ENCODE assay signal across 8 cellular contexts in genomic region chr11:47847537-47847891, GRCh38. TPM values are rescaled to one million over a fixed set of nuclear protein-coding genes. Genes with fewer than 3 reads are reported as not detected.
DNase-seq lines count a peak whose midpoint lies in the region; ATAC-seq and TF ChIP-seq lines count a peak whose summit lies in the region.

No MANE protein-coding gene starts in this region.

- WGBS in GM23248 (ENCODE audit: low coverage in 1 of 2, low lambda C conversion rate in 2 of 2, missing lambda C conversion rate in 2 of 2), 2 experiments: 11% methylated on average over 6 to 8 of the region's 8 CpGs

- H3F3A ChIP-seq in GM23248 (ENCODE audit: insufficient read depth): no peaks in the 10 kb centered on the region

- H2AFZ ChIP-seq in GM23248: peak overlapping the region; percentile 98

- intact Hi-C loops in gastrocnemius medialis (cut with DNase I; ENCODE audit: low total_unique reads): loop anchor here (5.0 to 10.0 kb wide), 3 partner anchors 60 to 473 kb away; partner anchors contain the start of genes KBTBD4, NDUFS3 and SPI1

- no peaks in the 10 kb centered on the region for H3K9me3 ChIP-seq in GM23248 (ENCODE audit: low read depth)
- no peaks in the 10 kb centered on the region for H3K9me3 ChIP-seq in WERI-Rb-1 (ENCODE audit: severe bottlenecking)
- no peaks in the 10 kb centered on the region for H3K9me3 ChIP-seq in gastrocnemius medialis

- peaks cover 6% of the 10 kb centered on the region for H3K4me1 ChIP-seq in GM23248 (ENCODE audit: insufficient read depth)
- H3K4me1 ChIP-seq in gastrocnemius medialis: peaks cover 43 to 44% of the 10 kb centered on the region in 2 donors

- CTCF ChIA-PET in GM10248 (lab: Yijun Ruan, JAX): interaction anchor here (1.0 kb wide), 1 partner anchor 8 kb away, joined by 3 read pairs; no protein-coding TSS in a partner anchor

- TF ChIP-seq POLR2A in gastrocnemius medialis (IDR thresholded peaks at IDR 0.05): no peak

- POLR2A ChIA-PET in GM10248 (lab: Yijun Ruan, JAX): interaction anchor here (0.9 kb wide), 1 partner anchor 23 kb away, joined by 3 read pairs; no protein-coding TSS in a partner anchor

- H3K79me2 ChIP-seq in GM23248 (ENCODE audit: insufficient read depth): peaks cover 55% of the 10 kb centered on the region

- ATAC-seq in gastrocnemius medialis (no peak), HG03457 (IDR thresholded peaks at IDR 0.05; ENCODE audit: unreplicated experiment) (no peak)

- peak overlapping the region; percentile 85 for H3K9ac ChIP-seq in GM23248

- H3K4me3 ChIP-seq in GM23248: peak overlapping the region; percentile 92
- H3K4me3 ChIP-seq in WERI-Rb-1 (ENCODE audit: low read depth, low read length): peak overlapping the region; percentile 75
- peak overlapping the region; percentile 100 for H3K4me3 ChIP-seq in fibroblast of villous mesenchyme (ENCODE audit: low read depth, low read length)
- H3K4me3 ChIP-seq in gastrocnemius medialis: peak overlapping the region; percentile 74 to 98 (median 92)

- in situ Hi-C loops in GM23248 (cut with MboI) (loop anchor here (10.0 kb wide), 1 partner anchor 77 kb away; no protein-coding TSS in a partner anchor), gastrocnemius medialis (cut with MboI; ENCODE audit: low sequenced_read_pairs in 4 of 4) (loop anchor here in 2 of 4 donors (10.0 to 25.0 kb wide), 2 partner anchors 203 to 210 kb away; partner anchors contain the start of gene MTCH2 (in 2 of the 2))

- peak overlapping the region; percentile 78 for H3K4me2 ChIP-seq in GM23248 (ENCODE audit: unreplicated experiment)

- no peaks in the 10 kb centered on the region for H3K27me3 ChIP-seq in GM23248 (replicated peaks; ENCODE audit: insufficient read depth)
- no peaks in the 10 kb centered on the region for H3K27me3 ChIP-seq in WERI-Rb-1 (ENCODE audit: insufficient read depth, low read depth, severe bottlenecking)
- H3K27me3 ChIP-seq in gastrocnemius medialis: no peaks in the 10 kb centered on the region

- DNase-seq in GM23248: no peak
- DNase-seq in WERI-Rb-1: no peak
- DNase-seq in fibroblast of villous mesenchyme (ENCODE audit: low read depth): no peak
- no peak for DNase-seq in gastrocnemius medialis
- DNase-seq in activated effector memory CD4-positive, alpha-beta T cell treated with Interleukin-2 at 50 U/mL for 16 hours: no peak
- no peak for DNase-seq in GM10248 (ENCODE audit: extremely low spot score)
- no peak for DNase-seq in DMS 273 treated with DMSO at 0.1 percent for 48 hours (lab: John Stamatoyannopoulos, UW)

- no peaks in the 10 kb centered on the region for H4K20me1 ChIP-seq in GM23248 (ENCODE audit: insufficient read depth)

- TF ChIP-seq CTCF in WERI-Rb-1 (IDR thresholded peaks at IDR 0.05; ENCODE audit: low read depth, low read length) (no peak), fibroblast of villous mesenchyme (IDR thresholded peaks at IDR 0.05; ENCODE audit: insufficient read depth, low read depth, low read length) (no peak), gastrocnemius medialis (IDR thresholded peaks at IDR 0.05 in 4 of 5, conservative IDR thresholded peaks at IDR 0.05 in 1 of 5) (no peak), GM10248 (IDR thresholded peaks at IDR 0.05; ENCODE audit: control extremely low read depth, extremely low read depth, low read depth, missing control alignments) (no peak)

- H3K36me3 ChIP-seq in GM23248 (ENCODE audit: low read depth) (peaks cover 6% of the 10 kb centered on the region; the same call in 1 of the 2 replicates), WERI-Rb-1 (peaks cover 59% of the 10 kb centered on the region), gastrocnemius medialis (peaks cover 0 to 12% of the 10 kb centered on the region in 2 donors)

- H3K27ac ChIP-seq in GM23248 (peak overlapping the region; percentile 52), WERI-Rb-1 (peak overlapping the region; percentile 98), gastrocnemius medialis (peak overlapping the region; percentile 91 to 94 (median 92))

- H3K9me2 ChIP-seq in GM23248 (ENCODE audit: insufficient read depth): no peaks in the 10 kb centered on the region

RNA-seq across cellular contexts. Expression of gene NUP160, which starts 0.6 kb away (rescaled TPM):
- total RNA-seq in GM23248 (2014; rRNA removed; shearing (Covaris generic)): 21.0 and 23.1 TPM in 2 replicates
- polyA plus RNA-seq in GM23248 (2016; fragmentation: Nextera tagmentation; extraction: Ambion mirVana): 18.0 and 19.5 TPM in 2 replicates
- total RNA-seq in fibroblast of villous mesenchyme (29.3 and 29.8 TPM in 2 replicates), gastrocnemius medialis (10 to 100 TPM in 2 of 4 donors, 1 to 10 TPM in 2; 8.1 to 11.4 (median 9.9) TPM)
